Comparison of ENCODE assay signal across 2 cellular contexts in genomic region chr18:31551883-31552282, GRCh38.
A peak's percentile ranks its signal among the peaks of the same experiment; 100 is the strongest.
TF ChIP-seq lines count a peak whose summit lies in the region.

No MANE protein-coding gene starts in this region.

TF ChIP-seq in WTC11, 78 proteins besides CTCF, POLR2A, EP300 and RAD21:
- TF ChIP-seq NFYB (CRISPR knock-in tag; conservative IDR thresholded peaks at IDR 0.05; ENCODE audit: low read depth) (no peak), ZNF425 (CRISPR knock-in tag; conservative IDR thresholded peaks at IDR 0.05) (no peak), CREM (CRISPR knock-in tag; IDR thresholded peaks at IDR 0.05) (no peak), NR3C1 (CRISPR knock-in tag; conservative IDR thresholded peaks at IDR 0.05; ENCODE audit: low read depth) (no peak), ZBTB43 (CRISPR knock-in tag; IDR thresholded peaks at IDR 0.05) (no peak), ZNF512 (CRISPR knock-in tag; IDR thresholded peaks at IDR 0.05; ENCODE audit: borderline replicate concordance) (no peak), HMGA2 (CRISPR knock-in tag; IDR thresholded peaks at IDR 0.05) (no peak), SMAD4 (CRISPR knock-in tag; IDR thresholded peaks at IDR 0.05) (no peak), SOX15 (CRISPR knock-in tag; IDR thresholded peaks at IDR 0.05) (no peak), MYBL2 (CRISPR knock-in tag; IDR thresholded peaks at IDR 0.05) (no peak), NFE2L1 (CRISPR knock-in tag; IDR thresholded peaks at IDR 0.05) (no peak), JAZF1 (CRISPR knock-in tag; IDR thresholded peaks at IDR 0.05) (no peak), CBFB (CRISPR knock-in tag; IDR thresholded peaks at IDR 0.05; ENCODE audit: low read depth) (no peak), FOXJ3 (CRISPR knock-in tag; IDR thresholded peaks at IDR 0.05; ENCODE audit: borderline replicate concordance) (no peak), TP53 (CRISPR knock-in tag; IDR thresholded peaks at IDR 0.05) (no peak), KAT7 (CRISPR knock-in tag; IDR thresholded peaks at IDR 0.05; ENCODE audit: borderline replicate concordance) (no peak), NFATC4 (CRISPR knock-in tag; IDR thresholded peaks at IDR 0.05) (no peak), ELF4 (CRISPR knock-in tag; IDR thresholded peaks at IDR 0.05; ENCODE audit: low read depth) (no peak)

TF ChIP-seq in HepG2, 621 proteins besides CTCF, POLR2A, EP300 and RAD21:
- TF ChIP-seq HOMEZ (CRISPR knock-in tag; IDR thresholded peaks at IDR 0.05; ENCODE audit: low read depth) = no peak
- TF ChIP-seq ARID5B (CRISPR knock-in tag; IDR thresholded peaks at IDR 0.05) = 0 out of 2 replicates have a peak, but pooled peaks have one; percentile 9
- TF ChIP-seq FOXA3 (CRISPR knock-in tag; IDR thresholded peaks at IDR 0.05) = no peak
- TF ChIP-seq PPARG (CRISPR knock-in tag; conservative IDR thresholded peaks at IDR 0.05) = peak; percentile 87
- peak; percentile 81 for TF ChIP-seq RXRB (CRISPR knock-in tag; IDR thresholded peaks at IDR 0.05; ENCODE audit: borderline replicate concordance)
- no peak for TF ChIP-seq KMT2B (CRISPR knock-in tag; IDR thresholded peaks at IDR 0.05)
- peak; percentile 53 for TF ChIP-seq FOXP4 (CRISPR knock-in tag; IDR thresholded peaks at IDR 0.05)
- no peak for TF ChIP-seq ZNF232 (CRISPR knock-in tag; IDR thresholded peaks at IDR 0.05; ENCODE audit: borderline replicate concordance)
- TF ChIP-seq CBX2 (IDR thresholded peaks at IDR 0.05; ENCODE audit: low read depth, low read length) = no peak
- no peak for TF ChIP-seq CBX2 (CRISPR knock-in tag; IDR thresholded peaks at IDR 0.05; ENCODE audit: low read depth)
- TF ChIP-seq PBX2 (CRISPR knock-in tag; IDR thresholded peaks at IDR 0.05) = no peak
- TF ChIP-seq ERF (CRISPR knock-in tag; IDR thresholded peaks at IDR 0.05) = no peak
- TF ChIP-seq GLI4 (CRISPR knock-in tag; IDR thresholded peaks at IDR 0.05; ENCODE audit: borderline replicate concordance) = no peak
- TF ChIP-seq MXD3 (CRISPR knock-in tag; IDR thresholded peaks at IDR 0.05) = no peak
- no peak for TF ChIP-seq FOXP1 (IDR thresholded peaks at IDR 0.05)
- TF ChIP-seq FOXP1 (CRISPR knock-in tag; IDR thresholded peaks at IDR 0.05) = peak; percentile 53; the same call in 1 of the 2 replicates
- no peak for TF ChIP-seq CERS6 (CRISPR knock-in tag; IDR thresholded peaks at IDR 0.05)
- TF ChIP-seq HMG20A (CRISPR knock-in tag; IDR thresholded peaks at IDR 0.05; ENCODE audit: borderline replicate concordance) = no peak
- no peak for TF ChIP-seq NBN (conservative IDR thresholded peaks at IDR 0.05)
- TF ChIP-seq MEIS2 (CRISPR knock-in tag; IDR thresholded peaks at IDR 0.05) = no peak
- peak; percentile 48; the same call in 1 of the 2 replicates for TF ChIP-seq NR2F6 (IDR thresholded peaks at IDR 0.05)
- 0 out of 2 replicates have a peak, but pooled peaks have one; percentile 18 for TF ChIP-seq NR2F6 (CRISPR knock-in tag; IDR thresholded peaks at IDR 0.05)
- no peak for TF ChIP-seq ZNF670 (CRISPR knock-in tag; IDR thresholded peaks at IDR 0.05; ENCODE audit: borderline replicate concordance)
- no peak for TF ChIP-seq ZNF235 (CRISPR knock-in tag; IDR thresholded peaks at IDR 0.05; ENCODE audit: borderline replicate concordance)
- TF ChIP-seq ZNF143 (CRISPR knock-in tag; IDR thresholded peaks at IDR 0.05) = no peak
